Comparison of ENCODE assay signal across 10 cellular contexts in genomic region chr1:30758785-30759380, GRCh38.
DNase-seq lines count a peak whose midpoint lies in the region; ATAC-seq and TF ChIP-seq lines count a peak whose summit lies in the region.
"Had no signal": no experiment of that assay in that cellular context is flagged by ENCODE, and none has a peak within 500 bp of the region (broad histone marks: within the 10 kb centered on the region; RNA-seq: fewer than 3 reads in every experiment).

No MANE protein-coding gene starts in this region.

- no peaks in the 10 kb centered on the region for H3K27me3 ChIP-seq in GM06990 (replicated peaks; ENCODE audit: control insufficient read depth, insufficient read depth, low read length)

- H3K36me3 ChIP-seq in GM06990 (ENCODE audit: control insufficient read depth, insufficient read depth, low read length): peaks cover 12% of the 10 kb centered on the region

- no peak for TF ChIP-seq CTCF in GM06990 (IDR thresholded peaks at IDR 0.05; ENCODE audit: insufficient read depth, low read length, poor library complexity, severe bottlenecking)

- H3K4me3 Mint-ChIP-seq in memory B cell: peak overlapping the region; percentile 99

- H3K36me3 Mint-ChIP-seq in memory B cell: peaks cover 13% of the 10 kb centered on the region

- peak overlapping the region; percentile 99 for H3K4me3 ChIP-seq in GM06990 (replicated peaks; ENCODE audit: low read depth, low read length)

- peak overlapping the region; percentile 97 for H3K27ac Mint-ChIP-seq in memory B cell

- no peaks in the 10 kb centered on the region for H3K9me3 Mint-ChIP-seq in memory B cell

- H3K27me3 Mint-ChIP-seq in memory B cell: no peaks in the 10 kb centered on the region

- H3K4me1 Mint-ChIP-seq in memory B cell: peaks cover 62% of the 10 kb centered on the region

- intact Hi-C loops in head of caudate nucleus (cut with DNase I): no loop called here

- ATAC-seq in memory B cell (ENCODE audit: low read depth) (no peak), HG02885 (IDR thresholded peaks at IDR 0.05; ENCODE audit: poor library complexity, unreplicated experiment) (no peak), GM21529 (IDR thresholded peaks at IDR 0.05; ENCODE audit: unreplicated experiment) (no peak)

- DNase-seq in GM06990 (ENCODE audit: extremely low read depth, insufficient read length): peak; percentile 63
- DNase-seq in HuH-7 (ENCODE audit: low spot score): peak; percentile 39
- DNase-seq in UCSD-AML1 (lab: John Stamatoyannopoulos, UW; ENCODE audit: unreplicated experiment): peak; percentile 44
- DNase-seq in memory B cell (ENCODE audit: low spot score in 2 of 2): no peak
- DNase-seq in AG08396 (ENCODE audit: low spot score): no peak
- DNase-seq in head of caudate nucleus: no peak
- DNase-seq: hypothalamus, NCI-H2227 treated with DMSO at 0.1 percent for 48 hours had no signal

Comparison
In these comparisons a context has a peak if more than half of its experiments do, and no peak if none do; other contexts are left out.
1. DNase-seq: peak in GM06990 (single experiment), HuH-7 (single experiment) and UCSD-AML1 (single experiment); none in memory B cell (0 of 2), AG08396 (single experiment) and head of caudate nucleus (0 of 42).